In the genomic region with DNA sequence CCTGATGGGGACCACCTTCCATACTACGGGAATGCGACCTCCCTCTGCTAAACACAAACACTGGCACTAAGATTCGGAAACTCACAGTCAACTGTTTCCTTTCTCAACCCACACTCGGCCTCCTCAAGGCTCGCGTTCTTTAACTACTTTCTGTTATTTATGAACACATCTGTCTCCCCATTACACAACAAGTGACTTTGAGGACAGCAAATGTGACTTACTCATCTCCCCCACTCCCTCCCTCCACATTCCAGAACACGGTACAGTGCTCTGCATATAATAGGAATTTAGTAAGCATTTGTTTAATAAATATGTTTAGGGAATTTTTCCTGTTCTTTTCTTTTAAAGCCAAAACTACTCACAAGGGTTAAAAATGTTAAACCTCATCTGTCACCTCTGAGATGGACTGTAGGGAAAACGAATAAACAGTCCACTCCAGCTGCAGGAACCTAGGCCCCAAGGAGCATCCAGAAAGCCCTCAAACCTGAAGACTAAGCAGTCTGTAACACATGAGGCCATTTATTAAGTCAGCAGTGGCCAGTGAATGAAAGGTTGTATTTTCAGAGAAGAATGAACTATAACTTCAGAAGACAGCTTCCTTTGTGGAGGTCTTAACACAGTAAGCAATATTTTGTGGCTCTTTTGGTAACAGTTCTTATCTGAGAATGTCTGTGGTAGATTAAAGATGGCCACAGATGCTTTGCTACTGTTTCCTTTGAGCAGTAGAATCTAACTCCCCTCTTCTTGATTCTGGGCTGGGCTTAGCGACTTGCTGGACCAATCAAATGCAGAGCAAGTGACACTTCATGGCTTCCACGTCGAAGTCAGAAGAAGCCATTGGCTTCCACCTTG, we compare ENCODE assay signal across 1 cellular context.
TF ChIP-seq lines count a peak whose summit lies in the region.

No MANE protein-coding gene starts in this region.

TF ChIP-seq in endothelial cell of umbilical vein, 7 proteins besides CTCF, POLR2A, EP300 and RAD21:
- TF ChIP-seq EZH2 (IDR thresholded peaks at IDR 0.05; ENCODE audit: borderline replicate concordance, low read depth, low read length, severe bottlenecking) (no peak), GATA2 (IDR thresholded peaks at IDR 0.05; ENCODE audit: insufficient read depth, insufficient read length, low read depth, low read length) (no peak), JUN (IDR thresholded peaks at IDR 0.05; ENCODE audit: borderline replicate concordance, insufficient read depth, insufficient read length, low read depth) (no peak), POLR2AphosphoS5 (IDR thresholded peaks at IDR 0.05; ENCODE audit: insufficient read depth, low read depth, low read length) (no peak), MYC (IDR thresholded peaks at IDR 0.05; ENCODE audit: low read depth, low read length) (no peak), FOS (IDR thresholded peaks at IDR 0.05; ENCODE audit: borderline replicate concordance, insufficient read depth, low read length) (no peak)
- TF ChIP-seq, protein P1, sequence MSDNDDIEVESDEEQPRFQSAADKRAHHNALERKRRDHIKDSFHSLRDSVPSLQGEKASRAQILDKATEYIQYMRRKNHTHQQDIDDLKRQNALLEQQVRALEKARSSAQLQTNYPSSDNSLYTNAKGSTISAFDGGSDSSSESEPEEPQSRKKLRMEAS (IDR thresholded peaks at IDR 0.05; ENCODE audit: insufficient read depth, insufficient read length): no peak
